ENCODE assay signal across 23 cellular contexts in the genomic region with DNA sequence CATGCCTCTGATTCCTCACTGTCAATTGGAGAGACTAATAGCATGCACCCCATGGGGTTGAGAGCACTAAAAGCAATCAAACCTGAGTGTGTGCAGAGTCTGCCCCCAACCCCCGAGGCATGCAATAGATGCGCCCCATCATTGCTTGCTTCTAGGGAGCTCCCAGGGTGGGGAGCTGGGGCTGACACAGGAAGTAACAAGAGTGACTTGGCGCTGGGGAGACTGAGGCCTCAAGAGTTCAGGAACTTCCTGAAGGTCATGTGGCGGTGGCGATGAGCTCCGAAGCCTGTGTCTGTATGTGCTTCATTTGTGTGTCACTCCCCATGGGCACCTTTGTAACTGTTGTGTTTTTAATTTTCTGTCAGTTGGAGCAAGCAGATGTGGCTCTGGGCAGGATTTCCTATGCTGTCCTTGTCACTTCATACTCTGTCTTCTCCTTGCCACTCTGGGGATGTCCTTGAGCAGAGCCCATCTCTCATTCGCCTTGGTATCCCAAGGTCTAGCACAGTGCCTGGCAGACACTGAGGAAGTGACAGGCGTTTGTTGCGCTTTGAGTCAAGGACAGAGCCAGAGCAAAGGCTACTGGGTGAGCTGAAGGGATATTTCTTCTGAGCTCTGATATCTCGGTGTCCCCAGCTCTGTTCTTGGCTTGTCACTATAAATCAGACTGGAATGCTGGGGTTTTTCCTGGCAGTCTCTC.
DNase-seq lines count a peak whose midpoint lies in the region; ATAC-seq and TF ChIP-seq lines count a peak whose summit lies in the region.
"Had no signal": no experiment of that assay in that cellular context is flagged by ENCODE, and none has a peak within 500 bp of the region (broad histone marks: within the 10 kb centered on the region; RNA-seq: fewer than 3 reads in every experiment).

No MANE protein-coding gene starts in this region.

- H3K4me3 ChIP-seq in heart right ventricle = no peak overlapping the region
- H3K4me3 ChIP-seq in CD8-positive, alpha-beta memory T cell (ENCODE audit: low read length) = no peak overlapping the region
- H3K4me3 ChIP-seq: breast epithelium had no signal

- H3K9me3 Mint-ChIP-seq in nephron = no peaks in the 10 kb centered on the region
- no peaks in the 10 kb centered on the region for H3K9me3 Mint-ChIP-seq in type B pancreatic cell
- H3K9me3 Mint-ChIP-seq in CD8-positive, alpha-beta memory T cell = no peaks in the 10 kb centered on the region
- H3K9me3 Mint-ChIP-seq: activated CD8-positive, alpha-beta T cell treated with anti-CD3 and anti-CD28 coated beads for 36 hours; dendritic cell treated with granulocyte-macrophage colony-stimulating factor and Interleukin-4, amounts not matched to agents 40 ng/mL and 50 ng/mL, for 4 days; natural killer cell treated with Interleukin-12 subunit alpha and Interleukin-12 subunit beta and Interleukin-15 and Interleukin-18, amount 100 ng/mL, for 72 hours; stimulated activated effector memory CD8-positive, alpha-beta T cell treated with anti-CD3 and anti-CD28 coated beads, Interleukin-12 subunit alpha, Interleukin-12 subunit beta, amount 100 ng/mL, for 72 hours had no signal

- POLR2A ChIA-PET in CD8-positive, alpha-beta memory T cell (lab: Charles Lee) = no interaction called here

- H3K27me3 ChIP-seq in heart right ventricle = no peaks in the 10 kb centered on the region
- no peaks in the 10 kb centered on the region for H3K27me3 ChIP-seq in CD8-positive, alpha-beta memory T cell (ENCODE audit: insufficient read depth, low read length, poor library complexity, severe bottlenecking)
- H3K27me3 ChIP-seq: breast epithelium had no signal

- H3K4me1 Mint-ChIP-seq in nephron (peaks cover 30% of the 10 kb centered on the region), type B pancreatic cell (ENCODE audit: unreplicated experiment) (peaks cover 24% of the 10 kb centered on the region)
- H3K4me1 Mint-ChIP-seq in CD8-positive, alpha-beta memory T cell = peaks cover 0 to 4% (median 0%) of the 10 kb centered on the region in 3 donors
- H3K4me1 Mint-ChIP-seq: activated naive CD8-positive, alpha-beta T cell treated with anti-CD3 and anti-CD28 coated beads, Interleukin-2, amount 50 U/mL, for 24 hours; B cell had no signal

- H3K27me3 Mint-ChIP-seq in nephron (ENCODE audit: low read depth) (no peaks in the 10 kb centered on the region), type B pancreatic cell (no peaks in the 10 kb centered on the region)
- peaks cover 0 to 2% of the 10 kb centered on the region in 2 donors for H3K27me3 Mint-ChIP-seq in CD8-positive, alpha-beta memory T cell
- H3K27me3 Mint-ChIP-seq: activated naive CD8-positive, alpha-beta T cell treated with anti-CD3 and anti-CD28 coated beads, Interleukin-2, amount 50 U/mL, for 24 hours; B cell; dendritic cell treated with granulocyte-macrophage colony-stimulating factor and Interleukin-4, amounts not matched to agents 40 ng/mL and 50 ng/mL, for 4 days had no signal

- 76 to 78% methylated on average over 10 of the region's 10 CpGs for WGBS in heart right ventricle, 2 donors

- DNase-seq in Right ventricle myocardium inferior (ENCODE audit: missing footprints) (no peak), cardiac septum (ENCODE audit: low spot score) (no peak), heart right ventricle (no peak), type B pancreatic cell (ENCODE audit: extremely low spot score, unreplicated experiment) (no peak), GM19240 (ENCODE audit: insufficient read length, low spot score) (no peak)
- DNase-seq in CD8-positive, alpha-beta memory T cell = no peak
- no peak for DNase-seq in stimulated activated CD8-positive, alpha-beta memory T cell treated with anti-CD3 and anti-CD28 coated beads, Interleukin-4, amount 100 ng/mL, for 48 hours
- DNase-seq: activated CD4-positive, alpha-beta T cell treated with anti-CD3 and anti-CD28 coated beads for 1 hour; activated CD8-positive, alpha-beta T cell treated with anti-CD3 and anti-CD28 coated beads for 36 hours; activated gamma-delta T cell; activated naive CD8-positive, alpha-beta T cell treated with anti-CD3 and anti-CD28 coated beads, Interleukin-2, amount 50 U/mL, for 24 hours; DND-41; left colon; NCI-H2081 treated with DMSO at 0.1 percent for 48 hours; NCI-H510A treated with DMSO at 0.1 percent for 48 hours; SIG-M5; substantia nigra had no signal

- H3K27ac Mint-ChIP-seq in nephron = peak overlapping the region; percentile 29 to 74 (median 57)
- peak overlapping the region; percentile 1 for H3K27ac Mint-ChIP-seq in type B pancreatic cell
- peak overlapping the region in 1 of 8 donors; percentile 51 for H3K27ac Mint-ChIP-seq in CD8-positive, alpha-beta memory T cell
- H3K27ac Mint-ChIP-seq: activated CD8-positive, alpha-beta T cell treated with anti-CD3 and anti-CD28 coated beads for 36 hours; activated naive CD8-positive, alpha-beta T cell treated with anti-CD3 and anti-CD28 coated beads, Interleukin-2, amount 50 U/mL, for 24 hours; B cell; dendritic cell treated with granulocyte-macrophage colony-stimulating factor and Interleukin-4, amounts not matched to agents 40 ng/mL and 50 ng/mL, for 4 days; stimulated activated effector memory CD8-positive, alpha-beta T cell treated with anti-CD3 and anti-CD28 coated beads, Interleukin-12 subunit alpha, Interleukin-12 subunit beta, amount 100 ng/mL, for 72 hours had no signal

- H3K27ac ChIP-seq in heart right ventricle = peak overlapping the region in 7 of 10 donors; percentile 42 to 69 (median 56)
- no peak overlapping the region for H3K27ac ChIP-seq in CD8-positive, alpha-beta memory T cell (ENCODE audit: low read depth, low read length)
- H3K27ac ChIP-seq: breast epithelium had no signal

- H3K4me1 ChIP-seq in heart right ventricle = peaks cover 4 to 46% (median 34%) of the 10 kb centered on the region in 9 donors
- H3K4me1 ChIP-seq in CD8-positive, alpha-beta memory T cell (ENCODE audit: insufficient read depth, low read length) = no peaks in the 10 kb centered on the region
- H3K4me1 ChIP-seq: breast epithelium had no signal

- no peaks in the 10 kb centered on the region for H3K9me3 ChIP-seq in heart right ventricle
- H3K9me3 ChIP-seq in CD8-positive, alpha-beta memory T cell (ENCODE audit: low read length) = no peaks in the 10 kb centered on the region
- H3K9me3 ChIP-seq: breast epithelium had no signal

- TF ChIP-seq CTCF in heart right ventricle (IDR thresholded peaks at IDR 0.05) = no peak
- TF ChIP-seq CTCF in nephron (IDR thresholded peaks at IDR 0.05; ENCODE audit: unreplicated experiment in 3 of 3) = no peak
- no peak for TF ChIP-seq CTCF in type B pancreatic cell (conservative IDR thresholded peaks at IDR 0.05)

- peaks cover 10% of the 10 kb centered on the region for H3K36me3 Mint-ChIP-seq in nephron (ENCODE audit: low read depth)
- H3K36me3 Mint-ChIP-seq in type B pancreatic cell = peaks cover 6% of the 10 kb centered on the region
- no peaks in the 10 kb centered on the region for H3K36me3 Mint-ChIP-seq in CD8-positive, alpha-beta memory T cell
- H3K36me3 Mint-ChIP-seq: stimulated activated effector memory CD8-positive, alpha-beta T cell treated with anti-CD3 and anti-CD28 coated beads, Interleukin-12 subunit alpha, Interleukin-12 subunit beta, amount 100 ng/mL, for 72 hours had no signal

- intact Hi-C loops in Right ventricle myocardium inferior (cut with DNase I) (no loop called here), cardiac septum (cut with DNase I) (loop anchor here (5.0 kb wide), 1 partner anchor 123 kb away; no protein-coding TSS in a partner anchor), heart right ventricle (cut with DNase I) (no loop called here)

- H3K4me3 Mint-ChIP-seq in nephron = no peak overlapping the region
- H3K4me3 Mint-ChIP-seq in type B pancreatic cell = no peak overlapping the region
- H3K4me3 Mint-ChIP-seq in CD8-positive, alpha-beta memory T cell = no peak overlapping the region
- H3K4me3 Mint-ChIP-seq: activated CD8-positive, alpha-beta T cell treated with anti-CD3 and anti-CD28 coated beads for 36 hours; activated naive CD8-positive, alpha-beta T cell treated with anti-CD3 and anti-CD28 coated beads, Interleukin-2, amount 50 U/mL, for 24 hours; B cell; dendritic cell treated with granulocyte-macrophage colony-stimulating factor and Interleukin-4, amounts not matched to agents 40 ng/mL and 50 ng/mL, for 4 days; natural killer cell treated with Interleukin-12 subunit alpha and Interleukin-12 subunit beta and Interleukin-15 and Interleukin-18, amount 100 ng/mL, for 72 hours; stimulated activated effector memory CD8-positive, alpha-beta T cell treated with anti-CD3 and anti-CD28 coated beads, Interleukin-12 subunit alpha, Interleukin-12 subunit beta, amount 100 ng/mL, for 72 hours had no signal

- CTCF ChIA-PET in CD8-positive, alpha-beta memory T cell (lab: Charles Lee) = no interaction called here

- ATAC-seq in Right ventricle myocardium inferior (peak; percentile 30), heart right ventricle (peak in 6 of 8 donors; percentile 21 to 61 (median 44))
- ATAC-seq: activated CD8-positive, alpha-beta T cell treated with anti-CD3 and anti-CD28 coated beads for 36 hours; activated naive CD8-positive, alpha-beta T cell treated with anti-CD3 and anti-CD28 coated beads, Interleukin-2, amount 50 U/mL, for 24 hours; left colon; stimulated activated effector memory CD8-positive, alpha-beta T cell treated with anti-CD3 and anti-CD28 coated beads, Interleukin-12 subunit alpha, Interleukin-12 subunit beta, amount 100 ng/mL, for 72 hours had no signal

- peaks cover 0 to 6% (median 0%) of the 10 kb centered on the region in 9 donors for H3K36me3 ChIP-seq in heart right ventricle
- H3K36me3 ChIP-seq in CD8-positive, alpha-beta memory T cell (ENCODE audit: insufficient read depth, low read length) = no peaks in the 10 kb centered on the region
- H3K36me3 ChIP-seq: breast epithelium had no signal
